ENCODE assay signal across 14 cellular contexts in the genomic region with DNA sequence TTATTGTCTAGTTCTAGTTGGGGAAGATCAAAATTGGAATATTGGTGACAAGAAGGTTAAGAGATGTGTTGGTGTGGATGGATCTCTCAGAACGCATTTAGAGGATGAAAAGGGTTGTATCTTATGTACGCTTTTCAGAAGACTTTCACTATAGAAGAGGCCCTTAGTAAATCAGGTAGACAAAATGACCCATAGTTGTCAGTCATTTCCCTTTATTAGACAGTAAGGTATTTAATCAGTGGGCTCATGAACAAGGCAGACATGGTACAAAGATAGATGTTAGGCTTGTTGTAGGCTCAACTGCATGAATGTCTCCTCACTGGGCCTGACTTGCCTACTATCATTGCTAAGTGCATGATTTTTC.
A peak's percentile ranks its signal among the peaks of the same experiment; 100 is the strongest.
DNase-seq lines count a peak whose midpoint lies in the region; ATAC-seq and TF ChIP-seq lines count a peak whose summit lies in the region.
"Had no signal": no experiment of that assay in that cellular context is flagged by ENCODE, and none has a peak within 500 bp of the region (broad histone marks: within the 10 kb centered on the region; RNA-seq: fewer than 3 reads in every experiment).

No MANE protein-coding gene starts in this region.

- POLR2A ChIA-PET in CD4-positive, alpha-beta T cell (lab: Charles Lee) = no interaction called here

- H3K4me1 Mint-ChIP-seq in natural killer cell treated with Interleukin-12 subunit alpha and Interleukin-12 subunit beta and Interleukin-15 and Interleukin-18, amount 100 ng/mL, for 72 hours (ENCODE audit: low read depth in 2 of 2) = no peaks in the 10 kb centered on the region
- H3K4me1 Mint-ChIP-seq in natural killer cell = no peaks in the 10 kb centered on the region
- H3K4me1 Mint-ChIP-seq in stimulated activated naive B cell treated with anti-CD40 and anti-IgM and Interleukin-4, amounts not matched to agents 10 μg/mL and 1 μg/mL and 100 μg/mL, for 72 hours = no peaks in the 10 kb centered on the region
- no peaks in the 10 kb centered on the region for H3K4me1 Mint-ChIP-seq in CD4-positive, alpha-beta T cell (ENCODE audit: low read depth)
- H3K4me1 Mint-ChIP-seq: neural crest cell had no signal

- no peak overlapping the region for H3K27ac ChIP-seq in CD4-positive, alpha-beta T cell (ENCODE audit: low read depth, low read length)
- no peak overlapping the region for H3K27ac ChIP-seq in right lobe of liver
- H3K27ac ChIP-seq: heart right ventricle, left ventricle myocardium inferior had no signal

- H3K4me1 ChIP-seq in right lobe of liver = no peaks in the 10 kb centered on the region
- H3K4me1 ChIP-seq: heart right ventricle, left ventricle myocardium inferior had no signal

- H3K4me3 ChIP-seq in right lobe of liver = no peak overlapping the region
- H3K4me3 ChIP-seq: heart right ventricle, left ventricle myocardium inferior had no signal

- no peaks in the 10 kb centered on the region for H3K9me3 Mint-ChIP-seq in natural killer cell treated with Interleukin-12 subunit alpha and Interleukin-12 subunit beta and Interleukin-15 and Interleukin-18, amount 100 ng/mL, for 72 hours
- H3K9me3 Mint-ChIP-seq in natural killer cell = no peaks in the 10 kb centered on the region
- no peaks in the 10 kb centered on the region for H3K9me3 Mint-ChIP-seq in stimulated activated naive B cell treated with anti-CD40 and anti-IgM and Interleukin-4, amounts not matched to agents 10 μg/mL and 1 μg/mL and 100 μg/mL, for 72 hours
- no peaks in the 10 kb centered on the region for H3K9me3 Mint-ChIP-seq in CD4-positive, alpha-beta T cell
- H3K9me3 Mint-ChIP-seq: T-helper 1 cell treated with Interleukin-12 subunit alpha and Interleukin-12 subunit beta and Interleukin-4 antibody, amounts not matched to agents 30 μg/mL and 1 μg/mL, for 36 hours had no signal

- H3K9me3 ChIP-seq in CD4-positive, alpha-beta T cell (ENCODE audit: control insufficient read depth, low read length) = no peaks in the 10 kb centered on the region
- H3K9me3 ChIP-seq in right lobe of liver = no peaks in the 10 kb centered on the region
- H3K9me3 ChIP-seq: left ventricle myocardium inferior had no signal

- no peaks in the 10 kb centered on the region for H3K36me3 ChIP-seq in right lobe of liver
- H3K36me3 ChIP-seq: heart right ventricle, left ventricle myocardium inferior had no signal

- no peaks in the 10 kb centered on the region for H3K27me3 ChIP-seq in CD4-positive, alpha-beta T cell (ENCODE audit: control insufficient read depth, insufficient read depth, low read length)
- no peaks in the 10 kb centered on the region for H3K27me3 ChIP-seq in right lobe of liver
- H3K27me3 ChIP-seq: heart right ventricle had no signal

- no peak for ATAC-seq in natural killer cell treated with Interleukin-12 subunit alpha and Interleukin-12 subunit beta and Interleukin-15 and Interleukin-18, amount 100 ng/mL, for 72 hours
- ATAC-seq in natural killer cell (no peak), GM21825 (IDR thresholded peaks at IDR 0.05; ENCODE audit: unreplicated experiment) (peak; percentile 46), HG03108 (IDR thresholded peaks at IDR 0.05; ENCODE audit: unreplicated experiment) (peak; percentile 15), right lobe of liver (no peak)
- ATAC-seq in stimulated activated naive B cell treated with anti-CD40 and anti-IgM and Interleukin-4, amounts not matched to agents 10 μg/mL and 1 μg/mL and 100 μg/mL, for 72 hours (replicated peaks) = peak; percentile 51 to 62
- no peak for ATAC-seq in CD4-positive, alpha-beta T cell (ENCODE audit: poor library complexity)
- ATAC-seq: heart right ventricle had no signal

- DNase-seq in natural killer cell treated with Interleukin-12 subunit alpha and Interleukin-12 subunit beta and Interleukin-15 and Interleukin-18, amount 100 ng/mL, for 72 hours (ENCODE audit: low spot score) = no peak
- DNase-seq in natural killer cell (no peak), retina (no peak), right lobe of liver (no peak)
- no peak for DNase-seq in stimulated activated naive B cell treated with anti-CD40 and anti-IgM and Interleukin-4, amounts not matched to agents 10 μg/mL and 1 μg/mL and 100 μg/mL, for 72 hours
- no peak for DNase-seq in CD4-positive, alpha-beta T cell
- DNase-seq: caudate nucleus, heart right ventricle, left ventricle myocardium inferior, trophoblast cell had no signal

- WGBS in right lobe of liver (ENCODE audit: insufficient coverage, low coverage, low lambda C conversion rate, missing lambda C conversion rate) = 93% methylated on average over 2 of the region's 2 CpGs

- no peaks in the 10 kb centered on the region for H3K36me3 Mint-ChIP-seq in natural killer cell treated with Interleukin-12 subunit alpha and Interleukin-12 subunit beta and Interleukin-15 and Interleukin-18, amount 100 ng/mL, for 72 hours
- no peaks in the 10 kb centered on the region for H3K36me3 Mint-ChIP-seq in natural killer cell
- H3K36me3 Mint-ChIP-seq in stimulated activated naive B cell treated with anti-CD40 and anti-IgM and Interleukin-4, amounts not matched to agents 10 μg/mL and 1 μg/mL and 100 μg/mL, for 72 hours = no peaks in the 10 kb centered on the region
- H3K36me3 Mint-ChIP-seq in CD4-positive, alpha-beta T cell (ENCODE audit: low read depth) = no peaks in the 10 kb centered on the region

- intact Hi-C loops in natural killer cell (cut with micrococcal nuclease) = no loop called here
- intact Hi-C loops in CD4-positive, alpha-beta T cell (cut with DNase I, micrococcal nuclease) = loop anchor here in 1 of 2 experiments (10.0 kb wide), 1 partner anchor 62 kb away; no protein-coding TSS in a partner anchor
- intact Hi-C loops in right lobe of liver (cut with DNase I) = loop anchor here in 1 of 2 donors (10.0 kb wide), 1 partner anchor 128 kb away; no protein-coding TSS in a partner anchor

- TF ChIP-seq CTCF in natural killer cell (IDR thresholded peaks at IDR 0.05) (no peak), right lobe of liver (IDR thresholded peaks at IDR 0.05) (no peak)
- TF ChIP-seq CTCF in CD4-positive, alpha-beta T cell (IDR thresholded peaks at IDR 0.05) = no peak

- CTCF ChIA-PET in CD4-positive, alpha-beta T cell (lab: Charles Lee) = no interaction called here

- TF ChIP-seq POLR2A in right lobe of liver (IDR thresholded peaks at IDR 0.05) = no peak

- peak overlapping the region; percentile 18 for H3K4me3 Mint-ChIP-seq in natural killer cell treated with Interleukin-12 subunit alpha and Interleukin-12 subunit beta and Interleukin-15 and Interleukin-18, amount 100 ng/mL, for 72 hours
- no peak overlapping the region for H3K4me3 Mint-ChIP-seq in natural killer cell
- H3K4me3 Mint-ChIP-seq in stimulated activated naive B cell treated with anti-CD40 and anti-IgM and Interleukin-4, amounts not matched to agents 10 μg/mL and 1 μg/mL and 100 μg/mL, for 72 hours = no peak overlapping the region
- H3K4me3 Mint-ChIP-seq in CD4-positive, alpha-beta T cell = no peak overlapping the region
- H3K4me3 Mint-ChIP-seq: neural crest cell; T-helper 1 cell treated with Interleukin-12 subunit alpha and Interleukin-12 subunit beta and Interleukin-4 antibody, amounts not matched to agents 30 μg/mL and 1 μg/mL, for 36 hours had no signal

- peaks cover 0 to 3% of the 10 kb centered on the region in 2 donors for H3K27me3 Mint-ChIP-seq in natural killer cell treated with Interleukin-12 subunit alpha and Interleukin-12 subunit beta and Interleukin-15 and Interleukin-18, amount 100 ng/mL, for 72 hours
- H3K27me3 Mint-ChIP-seq in natural killer cell (ENCODE audit: low read depth in 2 of 2) = no peaks in the 10 kb centered on the region
- no peaks in the 10 kb centered on the region for H3K27me3 Mint-ChIP-seq in stimulated activated naive B cell treated with anti-CD40 and anti-IgM and Interleukin-4, amounts not matched to agents 10 μg/mL and 1 μg/mL and 100 μg/mL, for 72 hours
- no peaks in the 10 kb centered on the region for H3K27me3 Mint-ChIP-seq in CD4-positive, alpha-beta T cell

- no peak overlapping the region for H3K27ac Mint-ChIP-seq in natural killer cell treated with Interleukin-12 subunit alpha and Interleukin-12 subunit beta and Interleukin-15 and Interleukin-18, amount 100 ng/mL, for 72 hours
- H3K27ac Mint-ChIP-seq in natural killer cell = no peak overlapping the region
- H3K27ac Mint-ChIP-seq in stimulated activated naive B cell treated with anti-CD40 and anti-IgM and Interleukin-4, amounts not matched to agents 10 μg/mL and 1 μg/mL and 100 μg/mL, for 72 hours = no peak overlapping the region
- H3K27ac Mint-ChIP-seq in CD4-positive, alpha-beta T cell = no peak overlapping the region
- H3K27ac Mint-ChIP-seq: T-helper 1 cell treated with Interleukin-12 subunit alpha and Interleukin-12 subunit beta and Interleukin-4 antibody, amounts not matched to agents 30 μg/mL and 1 μg/mL, for 36 hours had no signal

Comparison
In these comparisons a context has a peak if more than half of its experiments do, and no peak if none do; other contexts are left out.
1. ATAC-seq: peak in GM21825 (single experiment), HG03108 (single experiment) and stimulated activated naive B cell treated with anti-CD40 and anti-IgM and Interleukin-4, amounts not matched to agents 10 μg/mL and 1 μg/mL and 100 μg/mL, for 72 hours (2 of 2); none in natural killer cell treated with Interleukin-12 subunit alpha and Interleukin-12 subunit beta and Interleukin-15 and Interleukin-18, amount 100 ng/mL, for 72 hours (0 of 2), natural killer cell (0 of 3), CD4-positive, alpha-beta T cell (single experiment) and right lobe of liver (0 of 4).